ENCODE assay signal across 8 cellular contexts in genomic region chr6:49551126-49551865, GRCh38. TPM values are rescaled to one million over a fixed set of nuclear protein-coding genes. Genes with fewer than 3 reads are reported as not detected.
DNase-seq lines count a peak whose midpoint lies in the region; ATAC-seq and TF ChIP-seq lines count a peak whose summit lies in the region.

No MANE protein-coding gene starts in this region.

- H3K27me3 ChIP-seq in Peyer's patch (no peaks in the 10 kb centered on the region), mucosa of rectum (ENCODE audit: control insufficient read depth in 2 of 2, insufficient read depth in 2 of 2, low read length in 2 of 2) (peaks cover 2 to 3% of the 10 kb centered on the region in 2 donors)
- H3K27me3 ChIP-seq in effector memory CD4-positive, alpha-beta T cell (replicated peaks; ENCODE audit: control insufficient read depth, insufficient read depth, low read length, poor library complexity, severe bottlenecking), result peaks cover 4% of the 10 kb centered on the region

- TF ChIP-seq CTCF in Peyer's patch (IDR thresholded peaks at IDR 0.05), result no peak

- H3K36me3 ChIP-seq in Peyer's patch, result no peaks in the 10 kb centered on the region
- no peaks in the 10 kb centered on the region for H3K36me3 ChIP-seq in effector memory CD4-positive, alpha-beta T cell (ENCODE audit: control insufficient read depth, insufficient read depth, low read length)
- H3K36me3 ChIP-seq in mucosa of rectum (ENCODE audit: control insufficient read depth in 2 of 2, insufficient read depth in 2 of 2, low read length in 2 of 2), result no peaks in the 10 kb centered on the region

- H3K27ac ChIP-seq in Peyer's patch, result no peak overlapping the region
- H3K27ac ChIP-seq in effector memory CD4-positive, alpha-beta T cell (ENCODE audit: insufficient read depth, low read length, poor library complexity, severe bottlenecking), result no peak overlapping the region
- peak overlapping the region; percentile 19 to 23 for H3K27ac ChIP-seq in mucosa of rectum (ENCODE audit: low read depth in 2 of 2, low read length in 2 of 2)

- no peaks in the 10 kb centered on the region for H3K9me3 ChIP-seq in Peyer's patch
- H3K9me3 ChIP-seq in effector memory CD4-positive, alpha-beta T cell (ENCODE audit: control insufficient read depth, low read length), result no peaks in the 10 kb centered on the region
- H3K9me3 ChIP-seq in mucosa of rectum (ENCODE audit: control insufficient read depth in 2 of 2, low read length in 2 of 2), result no peaks in the 10 kb centered on the region

- H3K9ac ChIP-seq in mucosa of rectum (ENCODE audit: low read depth in 1 of 2, low read length in 2 of 2), result peak overlapping the region; percentile 65 to 77

- H3K4me3 ChIP-seq in Peyer's patch (peak overlapping the region; percentile 16 to 65 (median 42)), mucosa of rectum (ENCODE audit: low read length in 2 of 2) (peak overlapping the region; percentile 76 to 87)
- peak overlapping the region; percentile 14 for H3K4me3 ChIP-seq in effector memory CD4-positive, alpha-beta T cell (ENCODE audit: insufficient read depth, low read depth, low read length, poor library complexity, severe bottlenecking)

- peak; percentile 34 for ATAC-seq in GM18858 (IDR thresholded peaks at IDR 0.05; ENCODE audit: unreplicated experiment)
- peak; percentile 34 for ATAC-seq in HG02981 (IDR thresholded peaks at IDR 0.05; ENCODE audit: unreplicated experiment)
- ATAC-seq in GM18873 (IDR thresholded peaks at IDR 0.05; ENCODE audit: low FRiP score, unreplicated experiment), result no peak

- no peak for TF ChIP-seq POLR2A in Peyer's patch (IDR thresholded peaks at IDR 0.05)

- DNase-seq in AG08395 (ENCODE audit: low spot score), result peak; percentile 7
- DNase-seq in Peyer's patch, result peak in 1 of 3 donors; percentile 58
- DNase-seq in effector memory CD4-positive, alpha-beta T cell, result no peak
- DNase-seq in effector CD8-positive, alpha-beta T cell (lab: John Stamatoyannopoulos, UW), result no peak

- peaks cover 0 to 16% (median 2%) of the 10 kb centered on the region in 4 donors for H3K4me1 ChIP-seq in Peyer's patch
- H3K4me1 ChIP-seq in effector memory CD4-positive, alpha-beta T cell (ENCODE audit: control insufficient read depth, insufficient read depth, low read length, poor library complexity, severe bottlenecking), result no peaks in the 10 kb centered on the region
- H3K4me1 ChIP-seq in mucosa of rectum (ENCODE audit: control insufficient read depth in 2 of 2, insufficient read depth in 2 of 2, low read length in 2 of 2), result peaks cover 8 to 14% of the 10 kb centered on the region in 2 donors

RNA-seq across cellular contexts. Expression of gene C6orf141, which starts 0.8 kb away (rescaled TPM):
- 1 to 10 TPM in 3 of 4 donors, not detected in 1; 4.9 to 8.6 (median 8.2) TPM for total RNA-seq in Peyer's patch

RNA-seq across cellular contexts. Expression of gene GLYATL3, which starts 51.6 kb away (rescaled TPM):
- not detected for total RNA-seq in Peyer's patch

Comparison
In these comparisons a context has a peak if more than half of its experiments do, and no peak if none do; other contexts are left out.
1. H3K27ac ChIP-seq: peak in mucosa of rectum (2 of 2); none in Peyer's patch (0 of 4) and effector memory CD4-positive, alpha-beta T cell (single experiment).
2. H3K4me3 ChIP-seq: peak in every context shown above with its lines; median percentile 82 in mucosa of rectum; 42 in Peyer's patch; 14 in effector memory CD4-positive, alpha-beta T cell.